Comparison of ENCODE assay signal across 18 cellular contexts in the genomic region with DNA sequence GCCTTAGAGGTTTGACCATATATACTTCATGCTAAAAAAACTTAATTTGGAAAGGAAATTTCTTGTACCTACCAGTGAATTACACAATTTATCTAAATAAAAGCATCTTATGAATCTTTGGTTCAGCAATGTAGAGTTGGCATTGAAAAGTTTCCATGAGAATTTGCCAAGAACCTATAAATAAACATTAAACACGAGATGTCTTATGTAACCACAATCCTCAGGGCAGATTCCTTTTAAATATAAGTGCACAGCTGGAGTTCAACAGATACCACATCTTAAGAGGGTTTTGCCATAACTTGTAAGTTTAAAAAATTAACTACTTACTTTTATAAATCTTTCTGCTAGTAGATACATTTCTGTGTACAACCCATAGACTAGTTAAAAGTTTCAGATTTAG.
DNase-seq lines count a peak whose midpoint lies in the region; ATAC-seq and TF ChIP-seq lines count a peak whose summit lies in the region.
"Had no signal": no experiment of that assay in that cellular context is flagged by ENCODE, and none has a peak within 500 bp of the region (broad histone marks: within the 10 kb centered on the region; RNA-seq: fewer than 3 reads in every experiment).

No MANE protein-coding gene starts in this region.

- H3K27ac ChIP-seq in BLaER1 (no peak overlapping the region), esophagus muscularis mucosa (replicated peaks in 1 of 4) (peak overlapping the region; percentile 58 to 65 (median 63))
- H3K27ac ChIP-seq: RWPE1, SJSA1 had no signal

- no peaks in the 10 kb centered on the region for H3K36me3 Mint-ChIP-seq in osteocyte (ENCODE audit: unreplicated experiment)
- H3K36me3 Mint-ChIP-seq: CD4-positive, alpha-beta memory T cell had no signal

- WGBS in esophagus muscularis mucosa = 0% methylated on average over 1 of the region's 1 CpG

- H3K4me2 ChIP-seq in BLaER1 = peak overlapping the region; percentile 52
- H3K4me2 ChIP-seq: GM23338 had no signal

- H3K36me3 ChIP-seq in BLaER1 (no peaks in the 10 kb centered on the region), esophagus muscularis mucosa (no peaks in the 10 kb centered on the region)
- H3K36me3 ChIP-seq: SJSA1 had no signal

- H3K9me3 ChIP-seq in BLaER1 (no peaks in the 10 kb centered on the region), esophagus muscularis mucosa (no peaks in the 10 kb centered on the region)
- H3K9me3 ChIP-seq: SJSA1 had no signal

- no peaks in the 10 kb centered on the region for H4K20me1 ChIP-seq in BLaER1

- TF ChIP-seq EP300 in esophagus muscularis mucosa (IDR thresholded peaks at IDR 0.05) = no peak

- no peak overlapping the region for H3K4me3 ChIP-seq in BLaER1
- no peak overlapping the region for H3K4me3 ChIP-seq in esophagus muscularis mucosa
- H3K4me3 ChIP-seq: GM23338, SJSA1 had no signal

- no peak overlapping the region for H3K9ac ChIP-seq in BLaER1

- TF ChIP-seq CTCF in esophagus muscularis mucosa (IDR thresholded peaks at IDR 0.05) (no peak), osteocyte (IDR thresholded peaks at IDR 0.05) (no peak)

- no peaks in the 10 kb centered on the region for H3K9me3 Mint-ChIP-seq in osteocyte (ENCODE audit: unreplicated experiment)
- H3K9me3 Mint-ChIP-seq: GM23338 had no signal

- H3K4me1 ChIP-seq in BLaER1 (peaks cover 22% of the 10 kb centered on the region), esophagus muscularis mucosa (peaks cover 20 to 40% (median 33%) of the 10 kb centered on the region in 4 donors)
- H3K4me1 ChIP-seq: SJSA1 had no signal

- DNase-seq in A172 (ENCODE audit: low spot score) = peak; percentile 6
- DNase-seq in esophagus muscularis mucosa (ENCODE audit: extremely low spot score) = no peak
- no peak for DNase-seq in osteocyte (ENCODE audit: extremely low spot score, unreplicated experiment)
- no peak for DNase-seq in NCI-H187 (lab: John Stamatoyannopoulos, UW)
- no peak for DNase-seq in SW 1271 (lab: John Stamatoyannopoulos, UW)
- DNase-seq: Calu3; CD4-positive, alpha-beta memory T cell; DMS53; NCI-H187 treated with DMSO at 0.1 percent for 48 hours; NCI-H69; PC-3 had no signal

- peaks cover 16% of the 10 kb centered on the region for H3K27me3 Mint-ChIP-seq in osteocyte (ENCODE audit: unreplicated experiment)
- H3K27me3 Mint-ChIP-seq: B cell; CD4-positive, alpha-beta memory T cell had no signal

- peaks cover 24% of the 10 kb centered on the region for H3K4me1 Mint-ChIP-seq in osteocyte (ENCODE audit: unreplicated experiment)
- H3K4me1 Mint-ChIP-seq: B cell; CD4-positive, alpha-beta memory T cell had no signal

- peak overlapping the region; percentile 62 for H3K27ac Mint-ChIP-seq in osteocyte (ENCODE audit: unreplicated experiment)
- H3K27ac Mint-ChIP-seq: B cell; CD4-positive, alpha-beta memory T cell; GM23338 had no signal

- intact Hi-C loops in esophagus muscularis mucosa (cut with DNase I) = no loop called here

- no peak for ATAC-seq in HG03280 (IDR thresholded peaks at IDR 0.05; ENCODE audit: unreplicated experiment)
- no peak for ATAC-seq in HG03196 (IDR thresholded peaks at IDR 0.05; ENCODE audit: unreplicated experiment)
- ATAC-seq: GM23338, PC-3 had no signal

- no peak for TF ChIP-seq POLR2A in esophagus muscularis mucosa (IDR thresholded peaks at IDR 0.05; ENCODE audit: low read depth)

- H3K27me3 ChIP-seq in BLaER1 = no peaks in the 10 kb centered on the region
- no peaks in the 10 kb centered on the region for H3K27me3 ChIP-seq in esophagus muscularis mucosa
- H3K27me3 ChIP-seq: SJSA1 had no signal

- H3K4me3 Mint-ChIP-seq in osteocyte (ENCODE audit: unreplicated experiment) = no peak overlapping the region
- H3K4me3 Mint-ChIP-seq: B cell; CD4-positive, alpha-beta memory T cell; GM23338 had no signal
